ENCODE assay signal across 26 cellular contexts in genomic region chr19:19162495-19162894, GRCh38. TPM values are rescaled to one million over a fixed set of nuclear protein-coding genes. Genes with fewer than 3 reads are reported as not detected.
"Had no signal": no experiment of that assay in that cellular context is flagged by ENCODE, and none has a peak within 500 bp of the region (broad histone marks: within the 10 kb centered on the region; RNA-seq: fewer than 3 reads in every experiment).

No MANE protein-coding gene starts in this region.

- H3K36me3 ChIP-seq: neural progenitor cell, ovary, sigmoid colon, thoracic aorta, upper lobe of left lung had no signal

- H3K4me1 ChIP-seq: neural progenitor cell, psoas muscle, sigmoid colon, tibial nerve, upper lobe of left lung had no signal

- H3K4me1 Mint-ChIP-seq: mesothelial cell of epicardium, nephron, neural progenitor cell had no signal

- H3K4me3 Mint-ChIP-seq: memory B cell; mesothelial cell of epicardium; naive thymus-derived CD4-positive, alpha-beta T cell; nephron; neural progenitor cell; stimulated activated effector memory CD8-positive, alpha-beta T cell treated with anti-CD3 and anti-CD28 coated beads, Interleukin-12 subunit alpha, Interleukin-12 subunit beta, amount 100 ng/mL, for 72 hours had no signal

- H3K9me3 ChIP-seq: mucosa of descending colon, ovary, psoas muscle, sigmoid colon, thoracic aorta, tibial nerve, upper lobe of left lung had no signal

- H3K4me2 ChIP-seq: neural progenitor cell had no signal

- H2AFZ ChIP-seq: neural progenitor cell had no signal

- H3K36me3 Mint-ChIP-seq: neural progenitor cell; stimulated activated effector memory CD8-positive, alpha-beta T cell treated with anti-CD3 and anti-CD28 coated beads, Interleukin-12 subunit alpha, Interleukin-12 subunit beta, amount 100 ng/mL, for 72 hours had no signal

- H3K4me3 ChIP-seq: coronary artery, lung, mucosa of descending colon, neural progenitor cell, ovary, psoas muscle, sigmoid colon, thoracic aorta, tibial nerve, upper lobe of left lung had no signal

- H3K27me3 ChIP-seq: neural progenitor cell, ovary, sigmoid colon, tibial nerve, upper lobe of left lung had no signal

- ATAC-seq: left ventricle myocardium superior; mucosa of descending colon; naive thymus-derived CD4-positive, alpha-beta T cell; psoas muscle; right cardiac atrium; stimulated activated effector memory CD8-positive, alpha-beta T cell treated with anti-CD3 and anti-CD28 coated beads, Interleukin-12 subunit alpha, Interleukin-12 subunit beta, amount 100 ng/mL, for 72 hours; stimulated activated naive CD8-positive, alpha-beta T cell treated with anti-CD3 and anti-CD28 coated beads, Interleukin-15, Interleukin-2, amounts not matched to agents 100 U/mL and 50 U/mL, for 24 hours had no signal

- DNase-seq: dermis blood vessel endothelial cell; head of caudate nucleus; left ventricle myocardium superior; mucosa of descending colon; naive thymus-derived CD4-positive, alpha-beta T cell; ovary; posterior cingulate gyrus; psoas muscle; right cardiac atrium; sigmoid colon; stimulated activated CD4-positive, alpha-beta T cell treated with anti-CD3 and anti-CD28 coated beads, Interleukin-2, amount 100 ng/mL, for 24 hours; stimulated activated CD4-positive, alpha-beta T cell treated with anti-CD3 and anti-CD28 coated beads, Interleukin-4, amount 100 ng/mL, for 24 hours; stimulated activated naive CD8-positive, alpha-beta T cell treated with anti-CD3 and anti-CD28 coated beads, Interleukin-15, Interleukin-2, amounts not matched to agents 100 U/mL and 50 U/mL, for 24 hours; upper lobe of left lung had no signal

- H3K27ac ChIP-seq: coronary artery, neural progenitor cell, ovary, psoas muscle, sigmoid colon, thoracic aorta, tibial nerve, upper lobe of left lung had no signal

- H3K9ac ChIP-seq: neural progenitor cell had no signal

- H3K9me3 Mint-ChIP-seq: memory B cell; nephron; neural progenitor cell; stimulated activated effector memory CD8-positive, alpha-beta T cell treated with anti-CD3 and anti-CD28 coated beads, Interleukin-12 subunit alpha, Interleukin-12 subunit beta, amount 100 ng/mL, for 72 hours had no signal

- H3K27me3 Mint-ChIP-seq: memory B cell; naive thymus-derived CD4-positive, alpha-beta T cell had no signal

- H3K27ac Mint-ChIP-seq: memory B cell; mesothelial cell of epicardium; naive thymus-derived CD4-positive, alpha-beta T cell; nephron; neural progenitor cell; stimulated activated effector memory CD8-positive, alpha-beta T cell treated with anti-CD3 and anti-CD28 coated beads, Interleukin-12 subunit alpha, Interleukin-12 subunit beta, amount 100 ng/mL, for 72 hours had no signal

RNA-seq across cellular contexts. Expression of gene MEF2B, which starts 7.6 kb away (rescaled TPM):
- total RNA-seq: fibroblast of villous mesenchyme, frontal cortex, left ventricle myocardium superior, sigmoid colon, skeletal muscle tissue had no signal
